16 cellular contexts compared by ENCODE assay signal in the genomic region with DNA sequence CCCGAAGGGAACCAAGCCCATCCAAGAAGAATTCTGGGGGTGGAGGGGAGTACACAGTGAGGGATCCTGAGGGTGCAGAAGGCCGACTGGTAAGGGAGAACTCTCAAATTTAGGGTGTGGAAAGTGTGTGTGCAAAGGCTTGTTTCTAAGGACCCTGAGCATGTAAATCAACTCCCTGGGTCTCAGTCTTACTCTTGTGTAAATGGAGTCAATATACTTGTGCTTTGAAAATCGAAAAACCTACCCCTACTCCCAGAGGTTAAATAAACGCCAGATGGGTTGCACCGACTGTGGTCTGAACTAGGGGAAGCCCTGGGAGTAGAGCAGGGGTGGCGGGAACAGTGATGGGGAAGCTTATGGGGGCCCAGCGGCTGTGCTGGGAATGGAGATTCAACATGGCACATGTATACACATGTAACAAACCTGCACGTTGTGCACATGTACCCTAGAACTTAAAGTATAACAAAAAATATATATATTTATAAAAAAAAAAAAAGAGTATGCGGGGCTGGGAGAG. TPM values are rescaled to one million over a fixed set of nuclear protein-coding genes. Genes with fewer than 3 reads are reported as not detected.
DNase-seq lines count a peak whose midpoint lies in the region; ATAC-seq and TF ChIP-seq lines count a peak whose summit lies in the region.
"Had no signal": no experiment of that assay in that cellular context is flagged by ENCODE, and none has a peak within 500 bp of the region (broad histone marks: within the 10 kb centered on the region; RNA-seq: fewer than 3 reads in every experiment).

No MANE protein-coding gene starts in this region.

- no peak for TF ChIP-seq CTCF in coronary artery (IDR thresholded peaks at IDR 0.05)

- no peak overlapping the region for H3K4me3 ChIP-seq in coronary artery

- no peak for DNase-seq in activated naive CD8-positive, alpha-beta T cell treated with anti-CD3 and anti-CD28 coated beads, Interleukin-2, amount 50 U/mL, for 24 hours
- peak; percentile 22 for DNase-seq in coronary artery (ENCODE audit: low spot score)
- peak; percentile 33 for DNase-seq in mesenteric fat pad (ENCODE audit: low spot score)
- no peak for DNase-seq in occipital lobe (lab: John Stamatoyannopoulos, UW)
- DNase-seq: COR-L47, GF-D8, NCI-H1092, NCI-H146, NCI-H2081, NCI-H748 treated with DMSO at 0.1 percent for 48 hours, PC-3 had no signal

- ATAC-seq in activated naive CD8-positive, alpha-beta T cell treated with anti-CD3 and anti-CD28 coated beads, Interleukin-2, amount 50 U/mL, for 24 hours = no peak
- ATAC-seq in esophagus mucosa = no peak
- no peak for ATAC-seq in GM18867 (IDR thresholded peaks at IDR 0.05; ENCODE audit: unreplicated experiment)
- ATAC-seq: PC-3 had no signal

- no peak overlapping the region for H3K27ac Mint-ChIP-seq in activated naive CD8-positive, alpha-beta T cell
- no peak overlapping the region for H3K27ac Mint-ChIP-seq in activated naive CD8-positive, alpha-beta T cell treated with anti-CD3 and anti-CD28 coated beads, Interleukin-2, amount 50 U/mL, for 24 hours
- H3K27ac Mint-ChIP-seq: CD14-positive monocyte had no signal

- H3K27me3 Mint-ChIP-seq in activated naive CD8-positive, alpha-beta T cell = peaks cover 62% of the 10 kb centered on the region
- H3K27me3 Mint-ChIP-seq in activated naive CD8-positive, alpha-beta T cell treated with anti-CD3 and anti-CD28 coated beads, Interleukin-2, amount 50 U/mL, for 24 hours = peaks cover 92% of the 10 kb centered on the region

- no peaks in the 10 kb centered on the region for H3K9me3 Mint-ChIP-seq in activated naive CD8-positive, alpha-beta T cell (ENCODE audit: low read depth)
- no peaks in the 10 kb centered on the region for H3K9me3 Mint-ChIP-seq in activated naive CD8-positive, alpha-beta T cell treated with anti-CD3 and anti-CD28 coated beads, Interleukin-2, amount 50 U/mL, for 24 hours

- H3K36me3 Mint-ChIP-seq in activated naive CD8-positive, alpha-beta T cell = peaks cover 1% of the 10 kb centered on the region
- H3K36me3 Mint-ChIP-seq in activated naive CD8-positive, alpha-beta T cell treated with anti-CD3 and anti-CD28 coated beads, Interleukin-2, amount 50 U/mL, for 24 hours (ENCODE audit: low read depth) = no peaks in the 10 kb centered on the region

- no peak overlapping the region for H3K27ac ChIP-seq in coronary artery
- H3K27ac ChIP-seq: RWPE1 had no signal

- peaks cover 17% of the 10 kb centered on the region for H3K4me1 Mint-ChIP-seq in activated naive CD8-positive, alpha-beta T cell (ENCODE audit: low read depth)
- H3K4me1 Mint-ChIP-seq in activated naive CD8-positive, alpha-beta T cell treated with anti-CD3 and anti-CD28 coated beads, Interleukin-2, amount 50 U/mL, for 24 hours = peaks cover 15% of the 10 kb centered on the region

- H3K4me3 Mint-ChIP-seq in activated naive CD8-positive, alpha-beta T cell = peak overlapping the region; percentile 46
- H3K4me3 Mint-ChIP-seq in activated naive CD8-positive, alpha-beta T cell treated with anti-CD3 and anti-CD28 coated beads, Interleukin-2, amount 50 U/mL, for 24 hours = no peak overlapping the region

RNA-seq across cellular contexts. Expression of gene B4GALNT1, which starts 6.0 kb away (rescaled TPM):
- total RNA-seq in mesenteric fat pad (2.7 TPM), esophagus mucosa (0.04 TPM), occipital lobe (45.2 TPM)

RNA-seq across cellular contexts. Expression of gene ARHGEF25, which starts 15.8 kb away (rescaled TPM):
- 12.8 TPM for total RNA-seq in mesenteric fat pad
- total RNA-seq in esophagus mucosa = 1.5 TPM
- total RNA-seq in occipital lobe = 49.4 TPM

RNA-seq across cellular contexts. Expression of gene DTX3, which starts 22.4 kb away (rescaled TPM):
- total RNA-seq in mesenteric fat pad (7.2 TPM), esophagus mucosa (4.1 TPM), occipital lobe (44.5 TPM)

RNA-seq across cellular contexts. Expression of gene PIP4K2C, which starts 36.0 kb away (rescaled TPM):
- 14.3 TPM for total RNA-seq in mesenteric fat pad
- total RNA-seq in esophagus mucosa = 35.8 TPM
- 13.6 TPM for total RNA-seq in occipital lobe

Comparison
In these comparisons a context has a peak if more than half of its experiments do, and no peak if none do; other contexts are left out.
1. DNase-seq: peak in coronary artery (single experiment) and mesenteric fat pad (single experiment); none in activated naive CD8-positive, alpha-beta T cell treated with anti-CD3 and anti-CD28 coated beads, Interleukin-2, amount 50 U/mL, for 24 hours (single experiment) and occipital lobe (single experiment).
2. RNA of gene B4GALNT1, which starts 6.0 kb away (total RNA-seq): 45.2 TPM in occipital lobe (single experiment); 2.7 TPM in mesenteric fat pad (single experiment) and 0.04 TPM in esophagus mucosa (single experiment); every median in the first group is over 10 times any median in the second.